Comparison of ENCODE assay signal across 24 cellular contexts in genomic region chr12:54700301-54700700, GRCh38. TPM values are rescaled to one million over a fixed set of nuclear protein-coding genes. Genes with fewer than 3 reads are reported as not detected.
DNase-seq lines count a peak whose midpoint lies in the region; TF ChIP-seq lines count a peak whose summit lies in the region.
"Had no signal": no experiment of that assay in that cellular context is flagged by ENCODE, and none has a peak within 500 bp of the region (broad histone marks: within the 10 kb centered on the region; RNA-seq: fewer than 3 reads in every experiment).

No MANE protein-coding gene starts in this region.

- H3K27me3 Mint-ChIP-seq in nephron (ENCODE audit: low read depth): no peaks in the 10 kb centered on the region

- no peaks in the 10 kb centered on the region for H3K9me2 ChIP-seq in hepatocyte (replicated peaks; ENCODE audit: insufficient read depth)

- H3K9me3 ChIP-seq in hepatocyte (ENCODE audit: low read depth) (no peaks in the 10 kb centered on the region), MG63 (no peaks in the 10 kb centered on the region)
- no peaks in the 10 kb centered on the region for H3K9me3 ChIP-seq in effector memory CD4-positive, alpha-beta T cell (ENCODE audit: control insufficient read depth, low read length)
- H3K9me3 ChIP-seq: Caco-2 had no signal

- no peak overlapping the region for H3K4me3 ChIP-seq in hepatocyte
- H3K4me3 ChIP-seq in MG63: no peak overlapping the region
- H3K4me3 ChIP-seq in effector memory CD4-positive, alpha-beta T cell (ENCODE audit: insufficient read depth, low read depth, low read length, poor library complexity, severe bottlenecking): no peak overlapping the region

- intact Hi-C loops in head of caudate nucleus (cut with DNase I): loop anchor here (5.0 kb wide), 1 partner anchor 257 kb away; no protein-coding TSS in a partner anchor

- peaks cover 22% of the 10 kb centered on the region for H3K4me1 Mint-ChIP-seq in nephron
- H3K4me1 Mint-ChIP-seq: CD4-positive, alpha-beta memory T cell had no signal

- H3K4me1 ChIP-seq in hepatocyte (ENCODE audit: insufficient read depth): no peaks in the 10 kb centered on the region
- no peaks in the 10 kb centered on the region for H3K4me1 ChIP-seq in effector memory CD4-positive, alpha-beta T cell (ENCODE audit: control insufficient read depth, insufficient read depth, low read length, poor library complexity, severe bottlenecking)

- peak overlapping the region; percentile 29 for H3K27ac ChIP-seq in hepatocyte
- H3K27ac ChIP-seq in effector memory CD4-positive, alpha-beta T cell (ENCODE audit: insufficient read depth, low read length, poor library complexity, severe bottlenecking): no peak overlapping the region
- H3K27ac ChIP-seq: RWPE1 had no signal

- H4K20me1 ChIP-seq in hepatocyte (ENCODE audit: insufficient read depth, poor library complexity, severe bottlenecking): no peaks in the 10 kb centered on the region

- no peak overlapping the region for H2AFZ ChIP-seq in hepatocyte

- WGBS in hepatocyte (ENCODE audit: low lambda C conversion rate, missing lambda C conversion rate): 40% methylated on average over 2 of the region's 2 CpGs

- no peaks in the 10 kb centered on the region for H3K27me3 ChIP-seq in hepatocyte
- peaks cover 7% of the 10 kb centered on the region; the same call in 1 of the 2 replicates for H3K27me3 ChIP-seq in MG63
- no peaks in the 10 kb centered on the region for H3K27me3 ChIP-seq in effector memory CD4-positive, alpha-beta T cell (replicated peaks; ENCODE audit: control insufficient read depth, insufficient read depth, low read length, poor library complexity, severe bottlenecking)

- no peaks in the 10 kb centered on the region for H3K36me3 ChIP-seq in hepatocyte (replicated peaks; ENCODE audit: insufficient read depth, low read depth)
- H3K36me3 ChIP-seq in MG63: no peaks in the 10 kb centered on the region
- H3K36me3 ChIP-seq in effector memory CD4-positive, alpha-beta T cell (ENCODE audit: control insufficient read depth, insufficient read depth, low read length): no peaks in the 10 kb centered on the region

- in situ Hi-C loops in ACHN (cut with HindIII; ENCODE audit: low pct_ligation_motif_present, low pct_unique_long_range_greater_than_20kb, low sequenced_read_pairs): no loop called here

- H3K4me2 ChIP-seq in hepatocyte: no peak overlapping the region

- H3K36me3 Mint-ChIP-seq in nephron (ENCODE audit: low read depth): no peaks in the 10 kb centered on the region
- H3K36me3 Mint-ChIP-seq: CD4-positive, alpha-beta memory T cell had no signal

- H3K9me3 Mint-ChIP-seq in nephron: no peaks in the 10 kb centered on the region
- H3K9me3 Mint-ChIP-seq: CD4-positive, alpha-beta memory T cell had no signal

- TF ChIP-seq CTCF in hepatocyte (IDR thresholded peaks at IDR 0.05; ENCODE audit: poor library complexity) (no peak), nephron (IDR thresholded peaks at IDR 0.05; ENCODE audit: unreplicated experiment in 3 of 3) (no peak)

- peak overlapping the region; percentile 85 to 96 (median 90) for H3K27ac Mint-ChIP-seq in nephron
- H3K27ac Mint-ChIP-seq: CD4-positive, alpha-beta memory T cell had no signal

- H3K79me2 ChIP-seq in hepatocyte: no peaks in the 10 kb centered on the region

- H3K4me3 Mint-ChIP-seq in nephron: no peak overlapping the region
- H3K4me3 Mint-ChIP-seq: CD4-positive, alpha-beta memory T cell had no signal

- DNase-seq in ACHN (peak; percentile 11), RPMI7951 (ENCODE audit: low read depth) (peak; percentile 21), hepatocyte (ENCODE audit: low spot score) (peak; percentile 18), MG63 (no peak), head of caudate nucleus (no peak)
- no peak for DNase-seq in stimulated activated CD4-positive, alpha-beta T cell treated with anti-CD3 and anti-CD28 coated beads, Interleukin-2, amount 100 ng/mL, for 24 hours
- no peak for DNase-seq in effector memory CD4-positive, alpha-beta T cell
- DNase-seq: C1 segment of cervical spinal cord; Caco-2; CD4-positive, alpha-beta memory T cell; DMS 273 treated with DMSO at 0.1 percent for 48 hours; MM.1S; NCI-H1417; NCI-H1694; NCI-H2029 treated with DMSO at 0.1 percent for 48 hours; NCI-H2227 treated with DMSO at 0.1 percent for 48 hours; NCI-H526 treated with DMSO at 0.1 percent for 48 hours; SHP77 had no signal

RNA-seq across cellular contexts. Expression of gene DCD, which starts 52.1 kb away (rescaled TPM):
- total RNA-seq in RPMI7951 (2014; rRNA removed; shearing (Covaris generic)): not detected in 2 replicates
- total RNA-seq in hepatocyte: not detected in 2 replicates
- not detected in 2 replicates for polyA plus RNA-seq in hepatocyte
- total RNA-seq in MG63 (2014; rRNA removed; shearing (Covaris generic); ENCODE audit: low replicate concordance): not detected in 2 replicates
- total RNA-seq: Caco-2; CD4-positive, alpha-beta memory T cell; HepG2; HT-29; LHCN-M2; NCI-H460 had no signal
- polyA plus RNA-seq: CD4-positive, alpha-beta memory T cell; HepG2 had no signal

Comparison
In these comparisons a context has a peak if more than half of its experiments do, and no peak if none do; other contexts are left out.
1. DNase-seq: peak in ACHN (single experiment), RPMI7951 (single experiment) and hepatocyte (single experiment); none in stimulated activated CD4-positive, alpha-beta T cell treated with anti-CD3 and anti-CD28 coated beads, Interleukin-2, amount 100 ng/mL, for 24 hours (0 of 2), MG63 (single experiment), head of caudate nucleus (0 of 42) and effector memory CD4-positive, alpha-beta T cell (0 of 3).